In the genomic region with DNA sequence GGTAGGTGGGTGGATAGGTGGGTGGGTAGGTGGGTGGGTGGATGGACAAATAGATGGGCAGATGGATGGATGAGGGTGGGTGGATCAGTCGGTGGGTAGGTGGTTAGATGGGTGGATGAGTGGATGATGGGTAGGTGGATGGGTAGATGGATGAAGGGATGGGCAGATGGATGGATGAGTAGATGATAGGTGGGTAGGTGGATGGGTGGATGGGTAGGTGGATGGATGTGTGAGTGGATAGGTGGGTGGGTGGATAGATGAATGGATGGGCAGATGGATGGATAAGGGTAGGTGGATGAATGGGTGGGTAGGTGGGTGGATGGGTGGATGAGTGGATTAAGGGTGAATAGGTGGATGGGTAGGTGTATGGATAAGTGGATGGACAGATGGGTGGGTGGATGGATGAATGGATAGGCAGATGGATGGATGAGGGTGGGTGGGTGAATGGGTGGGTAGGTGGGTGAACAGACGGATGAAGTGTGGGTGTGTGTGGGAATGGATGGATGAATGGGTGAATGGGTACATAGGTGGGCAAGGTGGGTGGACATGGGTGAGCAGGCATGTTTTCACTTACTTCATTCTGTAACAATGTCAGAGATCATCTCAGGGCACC, we compare ENCODE assay signal across 1 cellular context.
A peak's percentile ranks its signal among the peaks of the same experiment; 100 is the strongest.
TF ChIP-seq lines count a peak whose summit lies in the region.

No MANE protein-coding gene starts in this region.

TF ChIP-seq in K562, 482 proteins besides CTCF, POLR2A, EP300 and RAD21:
- TF ChIP-seq ZNF41 (CRISPR knock-in tag; conservative IDR thresholded peaks at IDR 0.05), result no peak
- TF ChIP-seq TEAD2 (tag; IDR thresholded peaks at IDR 0.05), result no peak
- no peak for TF ChIP-seq PHTF2 (CRISPR knock-in tag; IDR thresholded peaks at IDR 0.05)
- TF ChIP-seq DNMT1 (IDR thresholded peaks at IDR 0.05), result no peak
- 0 out of 2 replicates have a peak, but pooled peaks have one; percentile 12 for TF ChIP-seq EGR1 (conservative IDR thresholded peaks at IDR 0.05)
- TF ChIP-seq CREBBP (IDR thresholded peaks at IDR 0.05; ENCODE audit: low read depth, low read length), result no peak
